9 cellular contexts compared by ENCODE assay signal in the genomic region with DNA sequence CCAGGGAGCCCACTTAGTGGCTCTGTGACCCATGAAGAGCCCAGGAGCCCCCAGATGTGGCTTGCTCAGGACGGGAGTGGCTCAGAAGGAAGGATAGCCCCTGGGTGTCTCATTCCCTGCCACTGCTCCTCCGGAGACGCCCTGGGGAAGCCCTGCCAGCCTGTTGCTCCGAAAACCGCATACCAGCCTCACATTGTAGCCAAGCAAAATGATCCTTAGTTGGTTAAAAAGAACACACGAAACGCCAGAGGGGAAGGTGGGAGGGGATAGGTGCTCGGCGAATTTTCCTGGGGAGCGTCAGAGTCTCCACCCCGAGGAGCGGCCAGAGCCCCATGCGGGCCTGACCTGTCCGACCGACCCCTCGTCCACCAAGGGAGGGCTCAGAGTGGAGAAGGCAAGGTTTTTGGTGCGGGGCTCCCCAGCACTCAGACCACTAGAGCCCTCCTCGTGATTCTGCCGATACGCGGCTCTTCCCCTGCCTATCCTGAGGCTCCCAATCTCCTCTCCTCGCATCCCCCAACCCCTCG. TPM values are rescaled to one million over a fixed set of nuclear protein-coding genes. Genes with fewer than 3 reads are reported as not detected.
A peak's percentile ranks its signal among the peaks of the same experiment; 100 is the strongest.
DNase-seq lines count a peak whose midpoint lies in the region; ATAC-seq and TF ChIP-seq lines count a peak whose summit lies in the region.
"Had no signal": no experiment of that assay in that cellular context is flagged by ENCODE, and none has a peak within 500 bp of the region (broad histone marks: within the 10 kb centered on the region; RNA-seq: fewer than 3 reads in every experiment).

No MANE protein-coding gene starts in this region.

- H3K4me2 ChIP-seq in GM23248 (ENCODE audit: unreplicated experiment) = peak overlapping the region; percentile 47

- peak overlapping the region; percentile 94 for H2AFZ ChIP-seq in GM23248

- H3K79me2 ChIP-seq in GM23248 (ENCODE audit: insufficient read depth) = peaks cover 24% of the 10 kb centered on the region

- H3K9me3 ChIP-seq in GM23248 (ENCODE audit: low read depth) (no peaks in the 10 kb centered on the region), adrenal gland (replicated peaks in 1 of 3) (no peaks in the 10 kb centered on the region)

- H3K9ac ChIP-seq in GM23248 = peak overlapping the region; percentile 88

- H3K27me3 ChIP-seq in GM23248 (replicated peaks; ENCODE audit: insufficient read depth) (no peaks in the 10 kb centered on the region), adrenal gland (no peaks in the 10 kb centered on the region)

- peaks cover 11% of the 10 kb centered on the region for H3K4me1 ChIP-seq in GM23248 (ENCODE audit: insufficient read depth)
- H3K4me1 ChIP-seq in adrenal gland (replicated peaks in 1 of 2) = peaks cover 31 to 45% of the 10 kb centered on the region in 2 donors

- peak overlapping the region; percentile 22 for H3K27ac ChIP-seq in GM23248
- peak overlapping the region; percentile 54 to 94 (median 80) for H3K27ac ChIP-seq in adrenal gland

- 10% methylated on average over 17 to 23 of the region's 23 CpGs for WGBS in GM23248 (ENCODE audit: low coverage in 1 of 2, low lambda C conversion rate in 2 of 2, missing lambda C conversion rate in 2 of 2), 2 experiments
- WGBS in adrenal gland, 4 donors = 20 to 31% (median 22%) methylated on average over 19 to 23 of the region's 23 CpGs

- in situ Hi-C loops in GM23248 (cut with MboI) = no loop called here

- DNase-seq in GM23248 = peak; percentile 52
- peak in 6 of 7 donors; percentile 35 to 72 (median 48) for DNase-seq in adrenal gland
- peak; percentile 24 for DNase-seq in hepatic stellate cell (ENCODE audit: low spot score)
- no peak for DNase-seq in skeletal muscle cell (ENCODE audit: low read depth)
- no peak for DNase-seq in GF-D8 (lab: John Stamatoyannopoulos, UW)
- no peak for DNase-seq in SW480 (ENCODE audit: low spot score)
- DNase-seq in KG1 (lab: John Stamatoyannopoulos, UW) = no peak

- H4K20me1 ChIP-seq in GM23248 (ENCODE audit: insufficient read depth) = no peaks in the 10 kb centered on the region

- H3F3A ChIP-seq in GM23248 (ENCODE audit: insufficient read depth) = peaks cover 30% of the 10 kb centered on the region

- TF ChIP-seq CTCF in adrenal gland (IDR thresholded peaks at IDR 0.05) = no peak

- intact Hi-C loops in adrenal gland (cut with DNase I) = loop anchor here (5.0 kb wide), 3 partner anchors 34 to 99 kb away; a partner anchor contains a TSS

- no peaks in the 10 kb centered on the region for H3K9me2 ChIP-seq in GM23248 (ENCODE audit: insufficient read depth)

- no peak for ATAC-seq in GM19324 (IDR thresholded peaks at IDR 0.05; ENCODE audit: low FRiP score, unreplicated experiment)

- TF ChIP-seq POLR2A in adrenal gland (IDR thresholded peaks at IDR 0.05) = no peak

- peaks cover 7% of the 10 kb centered on the region; the same call in 1 of the 2 replicates for H3K36me3 ChIP-seq in GM23248 (ENCODE audit: low read depth)
- H3K36me3 ChIP-seq in adrenal gland (replicated peaks in 1 of 2) = peaks cover 0 to 11% of the 10 kb centered on the region in 2 donors

- H3K4me3 ChIP-seq in GM23248 = peak overlapping the region; percentile 100
- H3K4me3 ChIP-seq in adrenal gland = peak overlapping the region in 2 of 4 donors; percentile 27 to 87
- peak overlapping the region; percentile 66 for H3K4me3 ChIP-seq in skeletal muscle cell (ENCODE audit: low read depth, low read length)

RNA-seq across cellular contexts. Expression of a gene that starts 39.5 kb away (rescaled TPM):
- 22.7 and 22.9 TPM in 2 replicates for total RNA-seq in GM23248 (2014; rRNA removed; shearing (Covaris generic))
- polyA plus RNA-seq in GM23248 (2016; fragmentation: Nextera tagmentation; extraction: Ambion mirVana) (10.4 and 10.8 TPM in 2 replicates), adrenal gland (10 to 100 TPM in 2 of 3 donors, 1 to 10 TPM in 1; 7.9 to 30.1 (median 11.5) TPM)
- 10 to 100 TPM; 14.8 to 56.0 (median 46.9) TPM for total RNA-seq in adrenal gland

RNA-seq across cellular contexts. Expression of a gene that starts 48.5 kb away (rescaled TPM):
- 32.3 and 35.7 TPM in 2 replicates for total RNA-seq in GM23248 (2014; rRNA removed; shearing (Covaris generic))
- polyA plus RNA-seq in GM23248 (2016; fragmentation: Nextera tagmentation; extraction: Ambion mirVana) = 33.4 and 36.0 TPM in 2 replicates
- total RNA-seq in adrenal gland = 10 to 100 TPM; 18.9 to 46.4 (median 28.6) TPM
- 10 to 100 TPM in 1 of 3 donors, 1 to 10 TPM in 2; 7.6 to 75.3 (median 8.1) TPM for polyA plus RNA-seq in adrenal gland

RNA-seq across cellular contexts. Expression of a gene that starts 58.0 kb away (rescaled TPM):
- 2.1 and 3.5 TPM in 2 replicates for total RNA-seq in GM23248 (2014; rRNA removed; shearing (Covaris generic))
- 0.78 and 1.2 TPM in 2 replicates for polyA plus RNA-seq in GM23248 (2016; fragmentation: Nextera tagmentation; extraction: Ambion mirVana)
- total RNA-seq in adrenal gland = 1 to 10 TPM in 4 of 8 donors, under 1 TPM in 2, not detected in 2; 0.53 to 4.2 (median 2.4) TPM
- 1 to 10 TPM in 2 of 3 donors, under 1 TPM in 1; 0.68 to 1.9 (median 1.7) TPM for polyA plus RNA-seq in adrenal gland
- total RNA-seq: T-helper 1 cell treated with Interleukin-12 subunit alpha and Interleukin-12 subunit beta and Interleukin-4 antibody, amounts not matched to agents 30 ng/mL and 1 ng/mL, for 36 hours had no signal

Comparison
In these comparisons a context has a peak if more than half of its experiments do, and no peak if none do; other contexts are left out.
1. DNase-seq: peak in GM23248 (single experiment), adrenal gland (6 of 7) and hepatic stellate cell (single experiment); none in skeletal muscle cell (single experiment), GF-D8 (single experiment), SW480 (single experiment) and KG1 (single experiment).